15 cellular contexts compared by ENCODE assay signal in the genomic region with DNA sequence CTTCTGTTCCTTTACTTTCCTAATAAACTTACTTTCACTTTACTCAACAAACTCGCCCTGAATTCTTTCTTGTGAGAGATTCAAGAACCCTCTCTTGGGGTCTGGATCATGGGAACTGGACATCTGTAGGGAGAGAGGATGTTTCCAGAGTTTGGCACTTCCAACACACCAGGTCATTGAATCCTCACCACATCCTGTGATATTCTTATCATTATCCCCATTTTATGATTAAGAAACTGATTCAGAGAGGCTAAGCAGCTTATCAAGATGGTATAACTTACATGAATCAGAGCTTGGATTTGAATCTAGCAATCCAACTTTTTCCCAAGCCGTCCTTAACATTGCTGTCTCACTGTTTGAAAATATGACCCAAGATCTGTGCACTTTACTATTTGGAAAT. TPM values are rescaled to one million over a fixed set of nuclear protein-coding genes. Genes with fewer than 3 reads are reported as not detected.
"Had no signal": no experiment of that assay in that cellular context is flagged by ENCODE, and none has a peak within 500 bp of the region (broad histone marks: within the 10 kb centered on the region; RNA-seq: fewer than 3 reads in every experiment).

No MANE protein-coding gene starts in this region.

- H3K4me1 ChIP-seq: upper lobe of right lung had no signal

- DNase-seq: activated B cell treated with CpG ODN at 0.5 μM for 24 hours; activated CD4-positive, alpha-beta T cell treated with anti-CD3 and anti-CD28 coated beads, Interleukin-2, amount 10 ng/mL, durations not matched to agents 24 days and 14 days; activated naive CD4-positive, alpha-beta T cell treated with anti-CD3 and anti-CD28 coated beads, Interleukin-2, amount 10 ng/mL, durations not matched to agents 7 days and 5 days; amniotic stem cell; brain microvascular endothelial cell; cerebellar nuclear complex; erythroblast; left colon; naive thymus-derived CD4-positive, alpha-beta T cell; psoas muscle; stimulated activated CD4-positive, alpha-beta T cell treated with anti-CD3 and anti-CD28 coated beads, Interleukin-12 subunit alpha, Interleukin-12 subunit beta, amount 100 ng/mL, for 4 hours; stimulated activated naive CD8-positive, alpha-beta T cell treated with anti-CD3 and anti-CD28 coated beads, Interleukin-15, Interleukin-2, amounts not matched to agents 100 U/mL and 50 U/mL, for 24 hours; upper lobe of right lung had no signal

- H3K27me3 ChIP-seq: brain microvascular endothelial cell, upper lobe of right lung had no signal

- H3K4me3 ChIP-seq: lung, psoas muscle, upper lobe of right lung had no signal

- H3K36me3 ChIP-seq: brain microvascular endothelial cell, upper lobe of right lung had no signal

- ATAC-seq: left colon; naive thymus-derived CD4-positive, alpha-beta T cell; psoas muscle; sciatic nerve; stimulated activated naive CD8-positive, alpha-beta T cell treated with anti-CD3 and anti-CD28 coated beads, Interleukin-15, Interleukin-2, amounts not matched to agents 100 U/mL and 50 U/mL, for 24 hours; upper lobe of right lung had no signal

- H3K27ac ChIP-seq: brain microvascular endothelial cell, psoas muscle, upper lobe of right lung had no signal

- H3K9me3 ChIP-seq: psoas muscle, upper lobe of right lung had no signal

RNA-seq across cellular contexts. Expression of a gene that starts 15.5 kb away (rescaled TPM):
- total RNA-seq: activated CD4-positive, alpha-beta T cell treated with anti-CD3 and anti-CD28 coated beads, Interleukin-2, amount 10 ng/mL, durations not matched to agents 24 days and 14 days had no signal
